26 cellular contexts compared by ENCODE assay signal in genomic region chr5:1788200-1788599, GRCh38.
"Had no signal": no experiment of that assay in that cellular context is flagged by ENCODE, and none has a peak within 500 bp of the region (broad histone marks: within the 10 kb centered on the region; RNA-seq: fewer than 3 reads in every experiment).

No MANE protein-coding gene starts in this region.

- H3K4me1 ChIP-seq: body of pancreas, colonic mucosa, tibial artery had no signal

- H3K27me3 Mint-ChIP-seq: activated CD4-positive, alpha-beta T cell treated with anti-CD3 and anti-CD28 coated beads, Interleukin-2, amount 10 ng/mL, durations not matched to agents 24 days and 14 days; activated naive CD8-positive, alpha-beta T cell; activated T-cell treated with anti-CD3 and anti-CD28 coated beads, Interleukin-2, amount 50 U/mL, for 24 hours had no signal

- H3K27ac ChIP-seq: body of pancreas, colonic mucosa, skin epidermis, stomach, tibial artery had no signal

- H3K4me3 Mint-ChIP-seq: activated B cell treated with CpG ODN at 0.5 μM for 24 hours; activated CD4-positive, alpha-beta memory T cell treated with anti-CD3 and anti-CD28 coated beads for 36 hours; activated naive CD8-positive, alpha-beta T cell; activated T-cell treated with anti-CD3 and anti-CD28 coated beads, Interleukin-2, amount 50 U/mL, for 24 hours; stimulated activated naive B cell treated with anti-CD40 and anti-IgM and Interleukin-4, amounts not matched to agents 10 μg/mL and 1 μg/mL and 100 μg/mL, for 72 hours; T-helper 2 cell treated with Interferon-gamma antibody and Interleukin-4, amounts not matched to agents 5 μg/mL and 100 μg/mL, for 36 hours had no signal

- DNase-seq: activated B cell treated with CpG ODN at 0.5 μM for 24 hours; activated CD4-positive, alpha-beta memory T cell treated with anti-CD3 and anti-CD28 coated beads for 36 hours; activated CD4-positive, alpha-beta T cell treated with anti-CD3 and anti-CD28 coated beads, Interleukin-2, amount 10 ng/mL, durations not matched to agents 24 days and 14 days; activated CD8-positive, alpha-beta memory T cell treated with anti-CD3 and anti-CD28 coated beads, Interleukin-2, amount 50 U/mL, for 48 hours; activated naive CD4-positive, alpha-beta T cell treated with Interleukin-2 at 50 U/mL for 16 hours; activated T-cell treated with anti-CD3 and anti-CD28 coated beads, Interleukin-2, amount 50 U/mL, for 24 hours; anterior cingulate cortex; body of pancreas; cerebellar nuclear complex; colonic mucosa; effector CD8-positive, alpha-beta T cell; left cardiac atrium; left ventricle myocardium superior; nucleus accumbens; right cardiac atrium; stimulated activated CD4-positive, alpha-beta T cell treated with anti-CD3 and anti-CD28 coated beads, Interleukin-12 subunit alpha, Interleukin-12 subunit beta, amount 100 ng/mL, for 4 hours; stimulated activated CD4-positive, alpha-beta T cell treated with anti-CD3 and anti-CD28 coated beads, Interleukin-4, amount 100 ng/mL, for 1 hour; stimulated activated naive B cell treated with anti-CD40 and anti-IgM and Interleukin-4, amounts not matched to agents 10 μg/mL and 1 μg/mL and 100 μg/mL, for 72 hours; stomach; T-helper 1 cell had no signal

- FAIRE-seq: frontal cortex, islet of Langerhans had no signal

- H3K9me3 Mint-ChIP-seq: activated B cell treated with CpG ODN at 0.5 μM for 24 hours; activated CD4-positive, alpha-beta memory T cell treated with anti-CD3 and anti-CD28 coated beads for 36 hours; activated CD4-positive, alpha-beta T cell treated with anti-CD3 and anti-CD28 coated beads, Interleukin-2, amount 10 ng/mL, durations not matched to agents 24 days and 14 days; activated T-cell treated with anti-CD3 and anti-CD28 coated beads, Interleukin-2, amount 50 U/mL, for 24 hours; T-helper 2 cell treated with Interferon-gamma antibody and Interleukin-4, amounts not matched to agents 5 μg/mL and 100 μg/mL, for 36 hours had no signal

- ATAC-seq: body of pancreas; left cardiac atrium; left ventricle myocardium superior; right cardiac atrium; stimulated activated naive B cell treated with anti-CD40 and anti-IgM and Interleukin-4, amounts not matched to agents 10 μg/mL and 1 μg/mL and 100 μg/mL, for 72 hours had no signal

- H3K4me3 ChIP-seq: body of pancreas, colonic mucosa, skin epidermis, stomach, tibial artery had no signal

- H3K36me3 ChIP-seq: colonic mucosa, stomach, tibial artery had no signal

- H3K9me3 ChIP-seq: body of pancreas, colonic mucosa, stomach, tibial artery had no signal

- H3K27ac Mint-ChIP-seq: activated B cell treated with CpG ODN at 0.5 μM for 24 hours; activated naive CD8-positive, alpha-beta T cell; stimulated activated naive B cell treated with anti-CD40 and anti-IgM and Interleukin-4, amounts not matched to agents 10 μg/mL and 1 μg/mL and 100 μg/mL, for 72 hours; T-helper 2 cell treated with Interferon-gamma antibody and Interleukin-4, amounts not matched to agents 5 μg/mL and 100 μg/mL, for 36 hours had no signal
